Comparison of ENCODE assay signal across 8 cellular contexts in the genomic region with DNA sequence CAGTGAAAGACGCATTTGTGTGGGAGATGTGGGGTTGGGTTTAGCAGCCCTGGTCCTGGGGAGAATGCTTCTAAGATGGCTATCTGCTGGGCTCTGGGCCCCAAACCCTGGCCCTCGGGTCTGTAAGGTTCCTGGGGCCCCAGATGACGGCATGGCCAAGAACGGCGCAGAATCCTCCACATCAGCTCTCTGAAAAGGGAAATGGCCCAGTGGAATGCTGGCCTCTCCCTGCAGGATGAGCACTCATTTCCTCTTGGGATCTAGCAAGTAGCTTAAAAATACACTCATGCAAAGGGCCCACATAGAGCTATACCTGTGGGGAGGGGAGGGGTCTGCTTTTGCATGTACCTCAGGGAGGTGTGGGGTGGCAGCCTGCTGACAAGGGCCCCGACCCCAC. TPM values are rescaled to one million over a fixed set of nuclear protein-coding genes. Genes with fewer than 3 reads are reported as not detected.
DNase-seq lines count a peak whose midpoint lies in the region; ATAC-seq and TF ChIP-seq lines count a peak whose summit lies in the region.

No MANE protein-coding gene starts in this region.

- H3K4me3 Mint-ChIP-seq in T-helper 1 cell treated with Interleukin-12 subunit alpha and Interleukin-12 subunit beta and Interleukin-4 antibody, amounts not matched to agents 30 μg/mL and 1 μg/mL, for 36 hours: peak overlapping the region; percentile 63

- H3K27ac ChIP-seq in temporal lobe (ENCODE audit: low read depth, low read length): peak overlapping the region; percentile 52

- peak overlapping the region; percentile 20 for H3K27ac Mint-ChIP-seq in T-helper 1 cell treated with Interleukin-12 subunit alpha and Interleukin-12 subunit beta and Interleukin-4 antibody, amounts not matched to agents 30 μg/mL and 1 μg/mL, for 36 hours

- no peak for TF ChIP-seq CTCF in astrocyte of the spinal cord (IDR thresholded peaks at IDR 0.05; ENCODE audit: low read depth, low read length)

- DNase-seq in T-helper 1 cell (no peak), astrocyte of the spinal cord (ENCODE audit: low read depth, low spot score) (peak; percentile 35), left lobe of liver (ENCODE audit: low spot score) (no peak), ACHN (no peak), HuH-7.5 (ENCODE audit: low spot score) (no peak)

- H3K27me3 Mint-ChIP-seq in T-helper 1 cell treated with Interleukin-12 subunit alpha and Interleukin-12 subunit beta and Interleukin-4 antibody, amounts not matched to agents 30 μg/mL and 1 μg/mL, for 36 hours (ENCODE audit: low read depth): peaks cover 18% of the 10 kb centered on the region

- peak; percentile 5 for ATAC-seq in left lobe of liver
- ATAC-seq in GM21526 (IDR thresholded peaks at IDR 0.05; ENCODE audit: low FRiP score, unreplicated experiment): no peak

- H3K4me3 ChIP-seq in astrocyte of the spinal cord (ENCODE audit: low read depth, low read length): no peak overlapping the region

- no peaks in the 10 kb centered on the region for H3K9me3 Mint-ChIP-seq in T-helper 1 cell treated with Interleukin-12 subunit alpha and Interleukin-12 subunit beta and Interleukin-4 antibody, amounts not matched to agents 30 μg/mL and 1 μg/mL, for 36 hours

- peaks cover 1% of the 10 kb centered on the region for H3K4me1 Mint-ChIP-seq in T-helper 1 cell treated with Interleukin-12 subunit alpha and Interleukin-12 subunit beta and Interleukin-4 antibody, amounts not matched to agents 30 μg/mL and 1 μg/mL, for 36 hours (ENCODE audit: low read depth)

- in situ Hi-C loops in astrocyte of the spinal cord (cut with HindIII; ENCODE audit: low sequenced_read_pairs) (loop anchor here (10.0 kb wide), 1 partner anchor 79 kb away; no protein-coding TSS in a partner anchor), ACHN (cut with HindIII; ENCODE audit: low pct_ligation_motif_present, low pct_unique_long_range_greater_than_20kb, low sequenced_read_pairs) (no loop called here)

- peaks cover 2% of the 10 kb centered on the region for H3K36me3 Mint-ChIP-seq in T-helper 1 cell treated with Interleukin-12 subunit alpha and Interleukin-12 subunit beta and Interleukin-4 antibody, amounts not matched to agents 30 μg/mL and 1 μg/mL, for 36 hours (ENCODE audit: low read depth)

RNA-seq across cellular contexts. Expression of gene LINC01488, which starts 37.5 kb away (rescaled TPM):
- total RNA-seq in left lobe of liver: 27.5 TPM
- not detected for total RNA-seq in temporal lobe

Comparison
In these comparisons a context has a peak if more than half of its experiments do, and no peak if none do; other contexts are left out.
1. RNA of gene LINC01488, which starts 37.5 kb away (total RNA-seq): 27.5 TPM in left lobe of liver (single experiment); not detected in temporal lobe (single experiment); every median in the first group is over 10 times any median in the second.